Comparison of ENCODE assay signal across 8 cellular contexts in the genomic region with DNA sequence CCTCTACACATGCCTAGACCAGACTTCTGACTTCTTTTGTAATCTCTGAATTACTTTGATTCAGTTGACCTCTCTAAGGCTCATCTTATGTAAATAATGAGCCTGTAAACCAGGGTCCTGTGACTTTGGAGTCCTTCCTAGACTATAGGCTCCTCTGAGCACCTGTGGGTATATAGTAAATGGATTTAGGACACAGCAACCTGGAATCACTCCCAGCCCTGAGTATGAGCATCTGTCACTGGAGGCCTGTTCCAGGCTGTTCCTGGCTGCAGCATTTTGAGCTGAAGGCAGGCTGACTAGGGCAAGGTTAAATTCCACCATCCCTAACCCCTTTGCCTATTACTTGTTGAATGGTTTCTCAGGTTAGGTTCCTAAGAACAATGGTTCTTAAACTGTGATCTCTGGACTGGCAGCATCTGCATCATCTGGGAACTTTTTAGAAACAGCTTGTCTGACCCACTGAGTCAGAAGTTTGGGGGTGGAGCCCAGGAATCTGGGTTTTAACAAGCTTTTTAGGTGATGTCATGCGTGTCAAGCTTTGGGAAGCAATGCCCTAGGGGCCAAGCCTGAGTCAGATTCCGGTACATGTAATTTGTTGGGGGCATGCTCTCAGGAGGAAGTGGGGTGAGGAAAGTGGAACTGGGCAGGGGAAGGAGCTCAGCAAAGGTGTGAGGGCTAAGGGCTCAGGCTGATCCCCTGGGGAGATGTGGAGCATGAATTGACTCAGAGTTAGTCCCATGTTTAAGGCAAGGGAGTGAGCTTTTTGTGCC. TPM values are rescaled to one million over a fixed set of nuclear protein-coding genes. Genes with fewer than 3 reads are reported as not detected.
DNase-seq lines count a peak whose midpoint lies in the region; ATAC-seq, FAIRE-seq and TF ChIP-seq lines count a peak whose summit lies in the region.

No MANE protein-coding gene starts in this region.

- H2AFZ ChIP-seq in trophoblast cell (ENCODE audit: insufficient read depth, low read length, poor library complexity): no peak overlapping the region

- intact Hi-C loops in left colon (cut with DNase I, micrococcal nuclease): no loop called here

- no peaks in the 10 kb centered on the region for H3K27me3 ChIP-seq in BJ (ENCODE audit: control insufficient read depth, insufficient read depth, low read length)
- no peaks in the 10 kb centered on the region for H3K27me3 ChIP-seq in trophoblast cell (ENCODE audit: insufficient read depth, low read length)
- H3K27me3 ChIP-seq in small intestine (ENCODE audit: control insufficient read depth in 2 of 2, insufficient read depth in 2 of 2, low read length in 2 of 2): no peaks in the 10 kb centered on the region

- H4K91ac ChIP-seq in trophoblast cell (ENCODE audit: low read depth, low read length): peak overlapping the region; percentile 81

- H3K4me3 ChIP-seq in BJ (ENCODE audit: low read depth, low read length) (no peak overlapping the region), trophoblast cell (ENCODE audit: low read depth, low read length) (no peak overlapping the region), small intestine (ENCODE audit: low read depth in 1 of 2, low read length in 2 of 2) (no peak overlapping the region)

- H2AK5ac ChIP-seq in trophoblast cell (ENCODE audit: low read length): no peak overlapping the region

- no peak overlapping the region for H3K14ac ChIP-seq in trophoblast cell (ENCODE audit: low read length)

- H3K9ac ChIP-seq in trophoblast cell (ENCODE audit: low read length): no peak overlapping the region

- H3K9me3 ChIP-seq in trophoblast cell (ENCODE audit: insufficient read depth, low read depth, low read length) (no peaks in the 10 kb centered on the region), small intestine (ENCODE audit: control insufficient read depth, low read depth) (no peaks in the 10 kb centered on the region)

- H3K27ac ChIP-seq in trophoblast cell (ENCODE audit: low read depth, low read length): peak overlapping the region; percentile 62
- H3K27ac ChIP-seq in small intestine (ENCODE audit: low read depth in 1 of 2, low read length in 1 of 2): no peak overlapping the region

- no CpG with 5 or more reads among the region's 2 CpGs for WGBS in trophoblast cell (ENCODE audit: extremely low coverage, insufficient coverage, insufficient read length)
- 70 to 94% (median 84%) methylated on average over 2 of the region's 2 CpGs for WGBS in small intestine, 3 donors

- H2BK120ac ChIP-seq in trophoblast cell (ENCODE audit: insufficient read depth, low read length, poor library complexity): peak overlapping the region; percentile 61

- H3K4me1 ChIP-seq in trophoblast cell (ENCODE audit: control insufficient read depth in 1 of 2, insufficient read depth in 2 of 2, low read length in 2 of 2): peaks cover 48 to 51% of the 10 kb centered on the region in 2 experiments
- peaks cover 0 to 9% of the 10 kb centered on the region in 2 donors for H3K4me1 ChIP-seq in small intestine (ENCODE audit: control insufficient read depth in 2 of 2, insufficient read depth in 1 of 2, low read depth in 1 of 2, low read length in 1 of 2)

- no peak for TF ChIP-seq CTCF in BJ (IDR thresholded peaks at IDR 0.05; ENCODE audit: insufficient read depth, low read depth, low read length)

- H3K79me1 ChIP-seq in trophoblast cell (ENCODE audit: low read length): peaks cover 29% of the 10 kb centered on the region

- H4K8ac ChIP-seq in trophoblast cell (ENCODE audit: low read depth, low read length): no peak overlapping the region

- H3K36me3 ChIP-seq in BJ (ENCODE audit: control insufficient read depth, insufficient read depth, low read length): no peaks in the 10 kb centered on the region
- peaks cover 2% of the 10 kb centered on the region in 2 experiments for H3K36me3 ChIP-seq in trophoblast cell (ENCODE audit: control insufficient read depth in 1 of 2, insufficient read depth in 2 of 2, low read length in 2 of 2)
- H3K36me3 ChIP-seq in small intestine (ENCODE audit: control insufficient read depth in 2 of 2, insufficient read depth in 2 of 2, low read length in 2 of 2): no peaks in the 10 kb centered on the region

- no peak overlapping the region for H3K4ac ChIP-seq in trophoblast cell (ENCODE audit: low read depth, low read length)

- DNase-seq in BJ (ENCODE audit: low read depth): peak; percentile 80
- DNase-seq in astrocyte of the hippocampus (ENCODE audit: low read depth, low spot score): peak; percentile 64
- peak in 1 of 2 donors; percentile 9 for DNase-seq in trophoblast cell
- DNase-seq in left colon: no peak
- no peak for DNase-seq in small intestine
- DNase-seq in NCI-H526 treated with DMSO at 0.1 percent for 48 hours (lab: John Stamatoyannopoulos, UW): no peak

- H3K18ac ChIP-seq in trophoblast cell (ENCODE audit: low read length): no peak overlapping the region

- no peak for FAIRE-seq in small intestine (lab: Jason Lieb, UNC)

- peak overlapping the region; percentile 9 for H3K4me2 ChIP-seq in trophoblast cell (ENCODE audit: low read length)

- H2BK12ac ChIP-seq in trophoblast cell (ENCODE audit: low read length): no peak overlapping the region

- H3K23ac ChIP-seq in trophoblast cell (ENCODE audit: low read length): no peak overlapping the region

- H4K12ac ChIP-seq in trophoblast cell (ENCODE audit: low read depth, low read length): no peak overlapping the region

- POLR2A ChIA-PET in BJ (lab: Charles Lee): no interaction called here

- ATAC-seq in GM19397 (IDR thresholded peaks at IDR 0.05; ENCODE audit: unreplicated experiment) (peak; percentile 65), HG03280 (IDR thresholded peaks at IDR 0.05; ENCODE audit: unreplicated experiment) (peak; percentile 57), left colon (no peak)

- peaks cover 1% of the 10 kb centered on the region for H3K79me2 ChIP-seq in trophoblast cell (ENCODE audit: control insufficient read depth, insufficient read depth, low read length, poor library complexity)

- no peak overlapping the region for H2BK5ac ChIP-seq in trophoblast cell (ENCODE audit: low read depth, low read length, poor library complexity)

- CTCF ChIA-PET in BJ (lab: Yijun Ruan, JAX): interaction anchor here (0.6 to 2.1 kb wide), 24 partner anchors 11 to 335 kb away, joined by 3 to 29 read pairs (median 3); no protein-coding TSS in a partner anchor

RNA-seq across cellular contexts. Expression of gene MINDY4, which starts 28.2 kb away (rescaled TPM):
- polyA plus RNA-seq in BJ (2011; rRNA removed) (1.9 and 2.3 TPM in 2 replicates), small intestine (1 to 10 TPM in 1 of 3 donors, under 1 TPM in 2; 0.22 to 3.6 (median 0.27) TPM)
- 3.6 TPM in 2 replicates for polyA minus RNA-seq in BJ (2011; rRNA and poly(A)+ RNA removed)
- 2.8 and 3.4 TPM in 2 replicates for polyA plus RNA-seq in trophoblast cell (2013)
- total RNA-seq in left colon: 1 to 10 TPM; 3.2 to 3.8 TPM

RNA-seq across cellular contexts. Expression of gene INMT, which starts 47.5 kb away (rescaled TPM):
- polyA plus RNA-seq in BJ (2011; rRNA removed): 1.3 TPM in 2 replicates
- polyA minus RNA-seq in BJ (2011; rRNA and poly(A)+ RNA removed): 2.7 and 3.6 TPM in 2 replicates
- polyA plus RNA-seq in trophoblast cell (2013): 0.33 and 0.38 TPM in 2 replicates
- 1 to 10 TPM; 3.5 to 6.4 TPM for total RNA-seq in left colon
- 1 to 10 TPM; 1.1 to 6.1 (median 1.9) TPM for polyA plus RNA-seq in small intestine

Comparison
In these comparisons a context has a peak if more than half of its experiments do, and no peak if none do; other contexts are left out.
1. DNase-seq: peak in BJ (single experiment) and astrocyte of the hippocampus (single experiment); none in left colon (0 of 2), small intestine (single experiment) and NCI-H526 treated with DMSO at 0.1 percent for 48 hours (single experiment).